ENCODE assay signal across 19 cellular contexts in the genomic region with DNA sequence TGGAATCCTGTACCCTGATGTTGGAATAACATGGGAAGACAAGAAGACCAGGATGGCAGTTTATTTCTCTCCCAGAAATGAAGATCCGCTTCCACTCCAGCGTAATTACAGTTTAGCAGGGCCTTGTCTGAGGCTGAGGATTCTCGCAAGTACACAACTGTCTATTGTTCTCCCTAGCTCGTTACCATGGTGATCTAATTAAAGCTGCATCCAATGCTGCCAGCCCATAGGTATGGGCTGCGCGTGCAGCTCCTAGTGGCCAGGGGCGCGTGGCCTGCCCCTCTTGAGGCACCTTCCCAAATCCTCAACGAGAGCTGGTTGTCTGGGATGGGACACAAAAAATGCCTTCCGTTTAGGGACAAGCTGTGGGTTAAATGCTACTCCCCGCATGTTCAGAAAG.
DNase-seq lines count a peak whose midpoint lies in the region; ATAC-seq and TF ChIP-seq lines count a peak whose summit lies in the region.
"Had no signal": no experiment of that assay in that cellular context is flagged by ENCODE, and none has a peak within 500 bp of the region (broad histone marks: within the 10 kb centered on the region; RNA-seq: fewer than 3 reads in every experiment).

No MANE protein-coding gene starts in this region.

- no peak for ATAC-seq in GM21723 (IDR thresholded peaks at IDR 0.05; ENCODE audit: unreplicated experiment)
- ATAC-seq: Right ventricle myocardium inferior, sciatic nerve had no signal

- no peak for TF ChIP-seq CTCF in brain microvascular endothelial cell (IDR thresholded peaks at IDR 0.05; ENCODE audit: low read depth, low read length, missing control alignments)

- H3K27ac ChIP-seq in substantia nigra (ENCODE audit: low read depth, low read length, poor library complexity, severe bottlenecking) (peak overlapping the region; percentile 67), brain microvascular endothelial cell (no peak overlapping the region)
- H3K27ac ChIP-seq: hepatocyte, uterus, VCaP had no signal

- H3K4me3 ChIP-seq in brain microvascular endothelial cell (ENCODE audit: low read depth, low read length), result no peak overlapping the region
- H3K4me3 ChIP-seq: hepatocyte, uterus had no signal

- DNase-seq in NCI-H1105 treated with DMSO at 0.1 percent for 48 hours (lab: John Stamatoyannopoulos, UW) (peak; percentile 72), NCI-H69 (lab: John Stamatoyannopoulos, UW) (peak; percentile 0), inferior parietal cortex (ENCODE audit: extremely low spot score) (peak; percentile 60), substantia nigra (lab: John Stamatoyannopoulos, UW) (peak in 15 of 49 donors; percentile 6 to 66 (median 25)), brain microvascular endothelial cell (no peak), NCI-H1694 treated with DMSO at 0.1 percent for 48 hours (lab: John Stamatoyannopoulos, UW) (no peak)
- DNase-seq: activated CD4-positive, alpha-beta memory T cell treated with anti-CD3 and anti-CD28 coated beads for 36 hours; activated naive CD4-positive, alpha-beta T cell treated with anti-CD3 and anti-CD28 coated beads, Interleukin-2, amount 50 U/mL, for 16 hours; activated T-cell treated with anti-CD3 and anti-CD28 coated beads, Interleukin-2, amount 50 U/mL, for 1 hour; Calu3; H9; kidney glomerular epithelial cell; NCI-H446; uterus had no signal

- H3K27me3 ChIP-seq in brain microvascular endothelial cell (replicated peaks), result no peaks in the 10 kb centered on the region
- H3K27me3 ChIP-seq: hepatocyte, uterus had no signal

- H3K36me3 ChIP-seq in brain microvascular endothelial cell (replicated peaks), result no peaks in the 10 kb centered on the region
- H3K36me3 ChIP-seq: uterus had no signal

- in situ Hi-C loops in brain microvascular endothelial cell (cut with HindIII; ENCODE audit: low pct_ligation_motif_present, low sequenced_read_pairs), result no loop called here

Comparison
In these comparisons a context has a peak if more than half of its experiments do, and no peak if none do; other contexts are left out.
1. DNase-seq: peak in NCI-H1105 treated with DMSO at 0.1 percent for 48 hours (single experiment), NCI-H69 (single experiment) and inferior parietal cortex (single experiment); none in brain microvascular endothelial cell (single experiment) and NCI-H1694 treated with DMSO at 0.1 percent for 48 hours (single experiment).